ENCODE assay signal across 8 cellular contexts in the genomic region with DNA sequence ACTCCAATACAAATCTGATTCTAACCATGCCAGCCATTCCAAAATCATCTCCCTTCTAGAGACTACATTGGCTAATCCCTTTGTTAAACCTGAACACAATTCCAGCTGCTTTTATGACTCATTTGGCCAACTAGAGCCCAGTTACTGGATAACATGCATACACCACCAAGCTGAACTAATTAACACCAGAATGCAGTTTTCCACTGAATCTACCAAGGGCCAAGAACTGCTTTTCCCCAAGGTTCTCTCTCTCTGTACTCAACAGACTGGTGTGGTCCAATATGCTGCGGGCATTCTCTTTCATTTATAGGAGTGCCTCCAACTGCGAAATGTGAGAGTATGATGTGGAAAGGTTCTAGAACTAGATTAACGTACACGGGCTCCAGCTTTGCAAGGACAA. TPM values are rescaled to one million over a fixed set of nuclear protein-coding genes. Genes with fewer than 3 reads are reported as not detected.
DNase-seq lines count a peak whose midpoint lies in the region; ATAC-seq, FAIRE-seq and TF ChIP-seq lines count a peak whose summit lies in the region.

No MANE protein-coding gene starts in this region.

- TF ChIP-seq EP300 in HepG2 (IDR thresholded peaks at IDR 0.05; ENCODE audit: low read depth in 2 of 2, low read length in 2 of 2) (no peak), HepG2 (CRISPR knock-in tag; IDR thresholded peaks at IDR 0.05; ENCODE audit: borderline replicate concordance) (no peak)

- in situ Hi-C loops in Caki2 (cut with HindIII; ENCODE audit: low pct_unique_long_range_greater_than_20kb, low sequenced_read_pairs) (no loop called here), HepG2 (cut with HindIII; ENCODE audit: extremely low pct_ligation_motif_present, low pct_unique_long_range_greater_than_20kb) (loop anchor here (10.0 to 25.0 kb wide), 3 partner anchors 166 to 588 kb away; a partner anchor contains a TSS)

- peaks cover 62% of the 10 kb centered on the region for H3K4me1 ChIP-seq in HepG2 (ENCODE audit: insufficient read depth, low read length)

- no peaks in the 10 kb centered on the region for H3K9me3 ChIP-seq in HepG2 (ENCODE audit: low read length)

- H4K20me1 ChIP-seq in HepG2 (ENCODE audit: insufficient read depth, low read length): peaks cover 10% of the 10 kb centered on the region

- DNase-seq in Caki2 (ENCODE audit: low read depth) (peak; percentile 45), LNCaP clone FGC (ENCODE audit: low read depth) (no peak), MCF 10A (ENCODE audit: unreplicated experiment) (peak; percentile 70), HepG2 (ENCODE audit: low spot score) (no peak), type B pancreatic cell (ENCODE audit: extremely low spot score, unreplicated experiment) (no peak), NOMO-1 (lab: John Stamatoyannopoulos, UW; ENCODE audit: unreplicated experiment in 2 of 2) (no peak), NCI-H2196 treated with DMSO at 0.1 percent for 48 hours (lab: John Stamatoyannopoulos, UW; ENCODE audit: unreplicated experiment) (no peak), NOMO-1 treated with dmso at 0.1 percent for 144 hours (lab: John Stamatoyannopoulos, UW; ENCODE audit: unreplicated experiment) (no peak)

- no peak for FAIRE-seq in HepG2 (lab: Jason Lieb, UNC)

- H3K79me2 ChIP-seq in HepG2 (ENCODE audit: insufficient read depth, low read length): peaks cover 52% of the 10 kb centered on the region

- no peak for ATAC-seq in HepG2

- no peaks in the 10 kb centered on the region for H3K27me3 ChIP-seq in HepG2 (ENCODE audit: control insufficient read depth in 1 of 2, insufficient read depth in 2 of 2, low read length in 2 of 2)

- H3K27me3 Mint-ChIP-seq in MCF 10A (ENCODE audit: insufficient read depth, unreplicated experiment) (no peaks in the 10 kb centered on the region), type B pancreatic cell (peaks cover 5% of the 10 kb centered on the region)

- CTCF ChIA-PET in MCF 10A (lab: Yijun Ruan, JAX): interaction anchor here (0.7 to 1.8 kb wide), 6 partner anchors 18 to 332 kb away, joined by 3 to 6 read pairs (median 4); no protein-coding TSS in a partner anchor
- CTCF ChIA-PET in HepG2 (lab: Yijun Ruan, JAX; ENCODE audit: low intra/inter-chr PET ratio, low total read pairs): no interaction called here

- H3K36me3 Mint-ChIP-seq in MCF 10A (ENCODE audit: insufficient read depth, unreplicated experiment) (peaks cover 6% of the 10 kb centered on the region), type B pancreatic cell (peaks cover 10% of the 10 kb centered on the region)

- H3K27ac ChIP-seq in HepG2 (ENCODE audit: extremely low read length, insufficient read depth, low read length): no peak overlapping the region

- peak overlapping the region; percentile 71 for H3K9ac ChIP-seq in HepG2 (ENCODE audit: insufficient read depth, low read depth, low read length)

- no peak for TF ChIP-seq POLR2A in HepG2 (IDR thresholded peaks at IDR 0.05; ENCODE audit: insufficient read depth in 1 of 2, low read depth in 2 of 2, low read length in 2 of 2)

- H3K9me3 Mint-ChIP-seq in MCF 10A (ENCODE audit: unreplicated experiment): no peaks in the 10 kb centered on the region
- H3K9me3 Mint-ChIP-seq in type B pancreatic cell: no peaks in the 10 kb centered on the region

- H2AFZ ChIP-seq in HepG2 (ENCODE audit: low read length): no peak overlapping the region

- POLR2A ChIA-PET in MCF 10A (lab: Yijun Ruan, JAX) (interaction anchor here (0.6 to 2.1 kb wide), 15 partner anchors 10 to 647 kb away, joined by 3 to 13 read pairs (median 3); no protein-coding TSS in a partner anchor), HepG2 (lab: Yijun Ruan, JAX) (no interaction called here)

- H3K4me3 Mint-ChIP-seq in MCF 10A (ENCODE audit: unreplicated experiment) (peak overlapping the region; percentile 71), type B pancreatic cell (peak overlapping the region; percentile 96)

- WGBS in HepG2 (ENCODE audit: low lambda C conversion rate): 13% methylated on average over 4 of the region's 4 CpGs

- intact Hi-C loops in MCF 10A (cut with micrococcal nuclease): loop anchor here (1.0 to 2.0 kb wide), 3 partner anchors 50 to 162 kb away; no protein-coding TSS in a partner anchor
- intact Hi-C loops in HepG2 (cut with micrococcal nuclease; ENCODE audit: unreplicated experiment): loop anchor here (10.0 kb wide), 2 partner anchors 126 to 336 kb away; a partner anchor contains a TSS

- BruUV-seq in MCF 10A (replicated peaks; lab: Mats Ljungman, UMichigan) (no TSS peak), HepG2 (replicated peaks; lab: Mats Ljungman, UMichigan) (TSS peak; percentile 63)

- H3K4me3 ChIP-seq in LNCaP clone FGC (ENCODE audit: low read depth, low read length): peak overlapping the region; percentile 77
- peak overlapping the region; percentile 77 to 82 (median 81) for H3K4me3 ChIP-seq in HepG2 (replicated peaks in 1 of 3; ENCODE audit: insufficient read depth in 1 of 3, low read depth in 2 of 3, low read length in 3 of 3)

- TF ChIP-seq RAD21 in HepG2 (CRISPR knock-in tag; IDR thresholded peaks at IDR 0.05): no peak

- H3K4me1 Mint-ChIP-seq in MCF 10A (ENCODE audit: insufficient read depth, unreplicated experiment): peaks cover 32% of the 10 kb centered on the region
- H3K4me1 Mint-ChIP-seq in type B pancreatic cell (ENCODE audit: unreplicated experiment): peaks cover 57% of the 10 kb centered on the region

- H3K27ac Mint-ChIP-seq in MCF 10A (ENCODE audit: low read depth, unreplicated experiment) (no peak overlapping the region), type B pancreatic cell (peak overlapping the region; percentile 89)

- no peaks in the 10 kb centered on the region; a peak in 1 of 5 replicates for H3K36me3 ChIP-seq in HepG2 (replicated peaks in 1 of 2; ENCODE audit: control insufficient read depth in 1 of 2, insufficient read depth in 2 of 2, low read length in 2 of 2)

- TF ChIP-seq CTCF in LNCaP clone FGC (IDR thresholded peaks at IDR 0.05; ENCODE audit: control insufficient read depth, extremely low read depth, insufficient read depth) (no peak), MCF 10A (IDR thresholded peaks at IDR 0.05; ENCODE audit: unreplicated experiment) (no peak), HepG2 (CRISPR knock-in tag; IDR thresholded peaks at IDR 0.05) (no peak), type B pancreatic cell (conservative IDR thresholded peaks at IDR 0.05) (no peak)

- H3K4me2 ChIP-seq in HepG2 (ENCODE audit: low read depth, low read length): peak overlapping the region; percentile 94

RNA-seq across cellular contexts. Expression of a gene that starts 1.5 kb away (rescaled TPM):
- 4.2 and 7.2 TPM in 2 replicates for total RNA-seq in Caki2 (2014; rRNA removed; shearing (Covaris generic); ENCODE audit: low replicate concordance)
- 24.3 and 29.8 TPM in 2 replicates for total RNA-seq in MCF 10A (2022)
- total RNA-seq in HepG2 (2016; rRNA removed; fragmentation: Illumina TruSeq; extraction: Trizol): 12.8 and 13.7 TPM in 2 replicates
- total RNA-seq in HepG2 (2016; cell fraction: cytosol; rRNA removed; fragmentation: Illumina TruSeq; extraction: Trizol; ENCODE audit: low read depth): 4.3 and 5.4 TPM in 2 replicates
- total RNA-seq in HepG2 (2016; cell fraction: insoluble cytoplasmic fraction; rRNA removed; fragmentation: Illumina TruSeq; extraction: Trizol): 12.1 and 12.6 TPM in 2 replicates
- 7.0 and 7.9 TPM in 2 replicates for total RNA-seq in HepG2 (2016; cell fraction: membrane; rRNA removed; fragmentation: Illumina TruSeq; extraction: Trizol)
- total RNA-seq in HepG2 (2016; cell fraction: nucleus; rRNA removed; fragmentation: Illumina TruSeq; extraction: Trizol): 10.5 and 11.5 TPM in 2 replicates
- polyA plus RNA-seq in HepG2 (2011; rRNA removed): 11.2 and 13.3 TPM in 2 replicates
- polyA plus RNA-seq in HepG2 (2011; cell fraction: cytosol; rRNA removed): 10.0 and 13.2 TPM in 2 replicates
- polyA plus RNA-seq in HepG2 (2011; cell fraction: nucleus; rRNA removed): 4.9 and 5.5 TPM in 2 replicates
- polyA plus RNA-seq in HepG2 (2012): 11.0 and 11.8 TPM in 2 replicates
- 0.72 and 0.77 TPM in 2 replicates for polyA plus RNA-seq in HepG2 (2016; cell fraction: cytosol; fragmentation: Illumina TruSeq; extraction: Trizol; ENCODE audit: low read depth)
- 13.1 and 14.5 TPM in 2 replicates for polyA plus RNA-seq in HepG2 (2016; cell fraction: insoluble cytoplasmic fraction; fragmentation: Illumina TruSeq; extraction: Trizol; ENCODE audit: low read depth)
- polyA plus RNA-seq in HepG2 (2016; cell fraction: membrane; fragmentation: Illumina TruSeq; extraction: Trizol; ENCODE audit: low read depth): 4.8 TPM in 2 replicates
- polyA plus RNA-seq in HepG2 (2016; cell fraction: nucleus; fragmentation: Illumina TruSeq; extraction: Trizol; ENCODE audit: insufficient read depth, low read depth): 14.6 and 15.9 TPM in 2 replicates
- polyA minus RNA-seq in HepG2 (2011; rRNA and poly(A)+ RNA removed; ENCODE audit: low replicate concordance): 12.6 and 31.1 TPM in 2 replicates
- polyA minus RNA-seq in HepG2 (2011; cell fraction: cytosol; rRNA and poly(A)+ RNA removed): 16.8 and 17.1 TPM in 2 replicates
- 15.8 and 18.3 TPM in 2 replicates for polyA minus RNA-seq in HepG2 (2011; cell fraction: nucleus; rRNA and poly(A)+ RNA removed)
- 18.4 and 43.0 TPM in 2 replicates for total RNA-seq in type B pancreatic cell (ENCODE audit: low replicate concordance)

RNA-seq across cellular contexts. Expression of a gene that starts 27.0 kb away (rescaled TPM):
- 93.1 and 96.6 TPM in 2 replicates for total RNA-seq in Caki2 (2014; rRNA removed; shearing (Covaris generic); ENCODE audit: low replicate concordance)
- total RNA-seq in MCF 10A (2022) (145 and 187 TPM in 2 replicates), HepG2 (2016; rRNA removed; fragmentation: Illumina TruSeq; extraction: Trizol) (31.6 and 63.0 TPM in 2 replicates), type B pancreatic cell (ENCODE audit: low replicate concordance) (47.2 and 74.3 TPM in 2 replicates)
- total RNA-seq in HepG2 (2016; cell fraction: cytosol; rRNA removed; fragmentation: Illumina TruSeq; extraction: Trizol; ENCODE audit: low read depth): 25.6 and 30.5 TPM in 2 replicates
- 31.1 and 66.3 TPM in 2 replicates for total RNA-seq in HepG2 (2016; cell fraction: insoluble cytoplasmic fraction; rRNA removed; fragmentation: Illumina TruSeq; extraction: Trizol)
- total RNA-seq in HepG2 (2016; cell fraction: membrane; rRNA removed; fragmentation: Illumina TruSeq; extraction: Trizol): 32.0 and 35.3 TPM in 2 replicates
- total RNA-seq in HepG2 (2016; cell fraction: nucleus; rRNA removed; fragmentation: Illumina TruSeq; extraction: Trizol): 52.7 and 62.7 TPM in 2 replicates
- polyA plus RNA-seq in HepG2 (2011; rRNA removed): 56.6 and 66.1 TPM in 2 replicates
- 58.8 and 79.4 TPM in 2 replicates for polyA plus RNA-seq in HepG2 (2011; cell fraction: cytosol; rRNA removed)
- polyA plus RNA-seq in HepG2 (2011; cell fraction: nucleus; rRNA removed): 21.8 and 28.5 TPM in 2 replicates
- 38.2 and 44.5 TPM in 2 replicates for polyA plus RNA-seq in HepG2 (2012)
- 19.0 and 26.3 TPM in 2 replicates for polyA plus RNA-seq in HepG2 (2016; cell fraction: cytosol; fragmentation: Illumina TruSeq; extraction: Trizol; ENCODE audit: low read depth)
- polyA plus RNA-seq in HepG2 (2016; cell fraction: insoluble cytoplasmic fraction; fragmentation: Illumina TruSeq; extraction: Trizol; ENCODE audit: low read depth): 29.3 and 32.0 TPM in 2 replicates
- 23.0 and 24.1 TPM in 2 replicates for polyA plus RNA-seq in HepG2 (2016; cell fraction: membrane; fragmentation: Illumina TruSeq; extraction: Trizol; ENCODE audit: low read depth)
- 81.3 and 91.5 TPM in 2 replicates for polyA plus RNA-seq in HepG2 (2016; cell fraction: nucleus; fragmentation: Illumina TruSeq; extraction: Trizol; ENCODE audit: insufficient read depth, low read depth)
- 31.0 and 35.1 TPM in 2 replicates for polyA minus RNA-seq in HepG2 (2011; rRNA and poly(A)+ RNA removed; ENCODE audit: low replicate concordance)
- 19.4 and 21.8 TPM in 2 replicates for polyA minus RNA-seq in HepG2 (2011; cell fraction: cytosol; rRNA and poly(A)+ RNA removed)
- 64.9 and 77.1 TPM in 2 replicates for polyA minus RNA-seq in HepG2 (2011; cell fraction: nucleus; rRNA and poly(A)+ RNA removed)

RNA-seq across cellular contexts. Expression of a gene that starts 44.7 kb away (rescaled TPM):
- 46.7 and 55.2 TPM in 2 replicates for total RNA-seq in Caki2 (2014; rRNA removed; shearing (Covaris generic); ENCODE audit: low replicate concordance)
- total RNA-seq in MCF 10A (2022) (99.4 and 99.5 TPM in 2 replicates), HepG2 (2016; rRNA removed; fragmentation: Illumina TruSeq; extraction: Trizol) (41.2 and 72.5 TPM in 2 replicates), type B pancreatic cell (ENCODE audit: low replicate concordance) (72.6 and 80.3 TPM in 2 replicates)
- 21.5 and 21.7 TPM in 2 replicates for total RNA-seq in HepG2 (2016; cell fraction: cytosol; rRNA removed; fragmentation: Illumina TruSeq; extraction: Trizol; ENCODE audit: low read depth)
- total RNA-seq in HepG2 (2016; cell fraction: insoluble cytoplasmic fraction; rRNA removed; fragmentation: Illumina TruSeq; extraction: Trizol): 44.9 and 72.9 TPM in 2 replicates
- 29.4 and 29.6 TPM in 2 replicates for total RNA-seq in HepG2 (2016; cell fraction: membrane; rRNA removed; fragmentation: Illumina TruSeq; extraction: Trizol)
- total RNA-seq in HepG2 (2016; cell fraction: nucleus; rRNA removed; fragmentation: Illumina TruSeq; extraction: Trizol): 43.1 and 47.7 TPM in 2 replicates
- polyA plus RNA-seq in HepG2 (2011; rRNA removed): 80.0 and 108 TPM in 2 replicates
- 70.8 and 71.1 TPM in 2 replicates for polyA plus RNA-seq in HepG2 (2011; cell fraction: cytosol; rRNA removed)
- 95.5 and 97.7 TPM in 2 replicates for polyA plus RNA-seq in HepG2 (2011; cell fraction: nucleus; rRNA removed)
- 77.4 and 94.8 TPM in 2 replicates for polyA plus RNA-seq in HepG2 (2012)
- polyA plus RNA-seq in HepG2 (2016; cell fraction: cytosol; fragmentation: Illumina TruSeq; extraction: Trizol; ENCODE audit: low read depth): 43.0 and 50.4 TPM in 2 replicates
- 177 and 178 TPM in 2 replicates for polyA plus RNA-seq in HepG2 (2016; cell fraction: insoluble cytoplasmic fraction; fragmentation: Illumina TruSeq; extraction: Trizol; ENCODE audit: low read depth)
- polyA plus RNA-seq in HepG2 (2016; cell fraction: membrane; fragmentation: Illumina TruSeq; extraction: Trizol; ENCODE audit: low read depth): 42.8 and 43.9 TPM in 2 replicates
- polyA plus RNA-seq in HepG2 (2016; cell fraction: nucleus; fragmentation: Illumina TruSeq; extraction: Trizol; ENCODE audit: insufficient read depth, low read depth): 92.5 and 99.3 TPM in 2 replicates
- 12.8 and 30.9 TPM in 2 replicates for polyA minus RNA-seq in HepG2 (2011; rRNA and poly(A)+ RNA removed; ENCODE audit: low replicate concordance)
- 23.8 and 31.7 TPM in 2 replicates for polyA minus RNA-seq in HepG2 (2011; cell fraction: cytosol; rRNA and poly(A)+ RNA removed)
- 50.7 and 51.6 TPM in 2 replicates for polyA minus RNA-seq in HepG2 (2011; cell fraction: nucleus; rRNA and poly(A)+ RNA removed)

Comparison
In these comparisons a context has a peak if more than half of its experiments do, and no peak if none do; other contexts are left out.
1. DNase-seq: peak in Caki2 (single experiment) and MCF 10A (single experiment); none in LNCaP clone FGC (single experiment), HepG2 (single experiment), type B pancreatic cell (single experiment), NOMO-1 (0 of 2), NCI-H2196 treated with DMSO at 0.1 percent for 48 hours (single experiment) and NOMO-1 treated with dmso at 0.1 percent for 144 hours (single experiment).